11 cellular contexts compared by ENCODE assay signal in genomic region chr6:136525586-136526195, GRCh38. TPM values are rescaled to one million over a fixed set of nuclear protein-coding genes. Genes with fewer than 3 reads are reported as not detected.
DNase-seq lines count a peak whose midpoint lies in the region; ATAC-seq and TF ChIP-seq lines count a peak whose summit lies in the region.
"Had no signal": no experiment of that assay in that cellular context is flagged by ENCODE, and none has a peak within 500 bp of the region (broad histone marks: within the 10 kb centered on the region; RNA-seq: fewer than 3 reads in every experiment).

No MANE protein-coding gene starts in this region.

- H4K8ac ChIP-seq in IMR-90 (ENCODE audit: low read depth in 2 of 2, low read length in 2 of 2): no peak overlapping the region

- no peak overlapping the region for H2BK120ac ChIP-seq in IMR-90 (ENCODE audit: low read depth, low read length)

- no peaks in the 10 kb centered on the region for H4K20me1 ChIP-seq in IMR-90 (ENCODE audit: insufficient read depth, low read length)

- no peaks in the 10 kb centered on the region for H3K9me1 ChIP-seq in IMR-90 (ENCODE audit: insufficient read depth, low read length)

- no peaks in the 10 kb centered on the region for H3K36me3 Mint-ChIP-seq in activated T-helper 1 cell treated with anti-CD3 and anti-CD28 coated beads, Interleukin-12 subunit alpha, Interleukin-12 subunit beta, Interleukin-2, Interleukin-4 antibody, amounts not matched to agents 30 ng/mL and 10 ng/mL and 1 ng/mL, durations not matched to agents 14 hours and 24 hours and 36 hours (ENCODE audit: low read depth)

- H3K36me3 ChIP-seq in BE2C (no peaks in the 10 kb centered on the region), IMR-90 (ENCODE audit: control insufficient read depth, insufficient read depth, low read length) (no peaks in the 10 kb centered on the region), testis (ENCODE audit: low read depth, missing control alignments) (no peaks in the 10 kb centered on the region)
- H3K36me3 ChIP-seq: gastrocnemius medialis, upper lobe of right lung had no signal

- H3K4me2 ChIP-seq in IMR-90 (ENCODE audit: low read depth, low read length): no peak overlapping the region; the same call in 1 of the 2 replicates

- dilution Hi-C loops in IMR-90 (cut with HindIII; ENCODE audit: low sequenced_read_pairs, unreplicated experiment): no loop called here

- H3K27me3 Mint-ChIP-seq in activated T-helper 1 cell treated with anti-CD3 and anti-CD28 coated beads, Interleukin-12 subunit alpha, Interleukin-12 subunit beta, Interleukin-2, Interleukin-4 antibody, amounts not matched to agents 30 ng/mL and 10 ng/mL and 1 ng/mL, durations not matched to agents 14 hours and 24 hours and 36 hours (ENCODE audit: insufficient read depth): peaks cover 15% of the 10 kb centered on the region

- peak overlapping the region; percentile 56 for H3K4me3 Mint-ChIP-seq in activated T-helper 1 cell treated with anti-CD3 and anti-CD28 coated beads, Interleukin-12 subunit alpha, Interleukin-12 subunit beta, Interleukin-2, Interleukin-4 antibody, amounts not matched to agents 30 ng/mL and 10 ng/mL and 1 ng/mL, durations not matched to agents 14 hours and 24 hours and 36 hours

- no peak overlapping the region for H2BK5ac ChIP-seq in IMR-90 (ENCODE audit: low read depth, low read length, poor library complexity, severe bottlenecking)

- H3K14ac ChIP-seq in IMR-90 (replicated peaks; ENCODE audit: low read depth, low read length): no peak overlapping the region

- peaks cover 33% of the 10 kb centered on the region for H3K4me1 ChIP-seq in BE2C
- no peaks in the 10 kb centered on the region; the same call in 1 of the 2 replicates for H3K4me1 ChIP-seq in IMR-90 (ENCODE audit: control insufficient read depth, insufficient read depth, low read length)
- H3K4me1 ChIP-seq in testis: peaks cover 12% of the 10 kb centered on the region
- H3K4me1 ChIP-seq: gastrocnemius medialis, upper lobe of right lung had no signal

- H3K79me1 ChIP-seq in IMR-90 (ENCODE audit: low read depth in 1 of 2, low read length in 2 of 2): no peaks in the 10 kb centered on the region

- H3K56ac ChIP-seq in IMR-90 (ENCODE audit: extremely low read depth, insufficient read depth, low read length): no peak overlapping the region

- H3K27me3 ChIP-seq in BE2C: no peaks in the 10 kb centered on the region
- H3K27me3 ChIP-seq in IMR-90 (ENCODE audit: control insufficient read depth, insufficient read depth, low read length): peaks cover 10% of the 10 kb centered on the region
- no peaks in the 10 kb centered on the region for H3K27me3 ChIP-seq in layer of hippocampus (ENCODE audit: control insufficient read depth, insufficient read depth, low read length)
- H3K27me3 ChIP-seq in testis: no peaks in the 10 kb centered on the region
- H3K27me3 ChIP-seq: upper lobe of right lung had no signal

- no peak overlapping the region for H3K18ac ChIP-seq in IMR-90 (ENCODE audit: low read depth, low read length)

- no peak overlapping the region for H3K4ac ChIP-seq in IMR-90 (ENCODE audit: low read depth, low read length)

- BruUV-seq in IMR-90 (replicated peaks; lab: Mats Ljungman, UMichigan): no TSS peak

- H3K27ac ChIP-seq in IMR-90 (ENCODE audit: insufficient read depth, low read length): no peak overlapping the region
- H3K27ac ChIP-seq in layer of hippocampus (ENCODE audit: low read depth, low read length): peak overlapping the region; percentile 95
- H3K27ac ChIP-seq in testis: no peak overlapping the region
- H3K27ac ChIP-seq: gastrocnemius medialis, upper lobe of right lung had no signal

- no peaks in the 10 kb centered on the region for H3K9me3 Mint-ChIP-seq in activated T-helper 1 cell treated with anti-CD3 and anti-CD28 coated beads, Interleukin-12 subunit alpha, Interleukin-12 subunit beta, Interleukin-2, Interleukin-4 antibody, amounts not matched to agents 30 ng/mL and 10 ng/mL and 1 ng/mL, durations not matched to agents 14 hours and 24 hours and 36 hours
- H3K9me3 Mint-ChIP-seq: IgD-negative memory B cell had no signal

- in situ Hi-C loops in IMR-90 (cut with MboI; ENCODE audit: low sequenced_read_pairs): loop anchor here (25.0 kb wide), 1 partner anchor 1063 kb away; no protein-coding TSS in a partner anchor

- no peak for TF ChIP-seq RAD21 in IMR-90 (IDR thresholded peaks at IDR 0.05; ENCODE audit: low read length)

- H2BK20ac ChIP-seq in IMR-90 (ENCODE audit: low read depth, low read length): no peak overlapping the region

- no CpG with 5 or more reads among the region's 8 CpGs for WGBS in IMR-90 (ENCODE audit: extremely low coverage in 2 of 2, insufficient read length in 1 of 2), 2 experiments
- 63 to 69% methylated on average over 8 of the region's 8 CpGs for WGBS in testis, 2 donors

- POLR2A ChIA-PET in IMR-90 (lab: Charles Lee; ENCODE audit: unreplicated experiment): interaction anchor here (0.6 kb wide), 1 partner anchor 514 kb away, joined by 5 read pairs; no protein-coding TSS in a partner anchor

- no peak overlapping the region for H2AK9ac ChIP-seq in IMR-90 (replicated peaks; ENCODE audit: low read depth, low read length, poor library complexity)

- no peak overlapping the region for H3K27ac Mint-ChIP-seq in activated T-helper 1 cell treated with anti-CD3 and anti-CD28 coated beads, Interleukin-12 subunit alpha, Interleukin-12 subunit beta, Interleukin-2, Interleukin-4 antibody, amounts not matched to agents 30 ng/mL and 10 ng/mL and 1 ng/mL, durations not matched to agents 14 hours and 24 hours and 36 hours

- TF ChIP-seq POLR2A in IMR-90 (IDR thresholded peaks at IDR 0.05; ENCODE audit: low read depth, low read length) (no peak), testis (IDR thresholded peaks at IDR 0.05) (no peak)

- intact Hi-C loops in IMR-90 (cut with micrococcal nuclease) (no loop called here), testis (cut with DNase I; ENCODE audit: low total_unique reads) (no loop called here)
- intact Hi-C loops in activated T-helper 1 cell treated with anti-CD3 and anti-CD28 coated beads, Interleukin-12 subunit alpha, Interleukin-12 subunit beta, Interleukin-2, Interleukin-4 antibody, amounts not matched to agents 30 ng/mL and 10 ng/mL and 1 ng/mL, durations not matched to agents 14 hours and 24 hours and 36 hours (cut with micrococcal nuclease): loop anchor here (2.0 kb wide), 1 partner anchor 21 kb away; no protein-coding TSS in a partner anchor

- peak overlapping the region; percentile 54 for H2AFZ ChIP-seq in IMR-90 (replicated peaks; ENCODE audit: low read length, poor library complexity)

- no peak overlapping the region for H3K23ac ChIP-seq in IMR-90 (ENCODE audit: low read depth, low read length)

- DNase-seq in BE2C (peak; percentile 39), IMR-90 (no peak), GM19240 (ENCODE audit: insufficient read length, low spot score) (no peak), GF-D8 (lab: John Stamatoyannopoulos, UW) (no peak), testis (no peak)
- no peak for DNase-seq in activated T-helper 1 cell treated with anti-CD3 and anti-CD28 coated beads, Interleukin-12 subunit alpha, Interleukin-12 subunit beta, Interleukin-2, Interleukin-4 antibody, amounts not matched to agents 30 ng/mL and 10 ng/mL and 1 ng/mL, durations not matched to agents 14 hours and 24 hours and 36 hours (ENCODE audit: low spot score)

- ATAC-seq in IMR-90 (ENCODE audit: low read depth): no peak
- ATAC-seq in HG02970 (IDR thresholded peaks at IDR 0.05; ENCODE audit: low FRiP score, unreplicated experiment): no peak
- ATAC-seq: gastrocnemius medialis had no signal

- H4K5ac ChIP-seq in IMR-90 (ENCODE audit: low read depth, low read length): no peak overlapping the region

- CTCF ChIA-PET in IMR-90 (lab: Yijun Ruan, JAX): interaction anchor here (0.7 to 1.4 kb wide), 3 partner anchors 22 to 266 kb away, joined by 3 to 6 read pairs (median 5); partner anchors contain the start of gene MAP3K5

- no peak overlapping the region for H2BK15ac ChIP-seq in IMR-90 (ENCODE audit: low read depth, low read length)

- no peak overlapping the region for H2AK5ac ChIP-seq in IMR-90 (ENCODE audit: low read depth, low read length)

- H3K9me3 ChIP-seq in BE2C (no peaks in the 10 kb centered on the region), IMR-90 (ENCODE audit: control insufficient read depth, insufficient read depth, low read length) (no peaks in the 10 kb centered on the region), testis (no peaks in the 10 kb centered on the region)
- H3K9me3 ChIP-seq: gastrocnemius medialis, upper lobe of right lung had no signal

- no peak overlapping the region for H3K9ac ChIP-seq in IMR-90 (ENCODE audit: low read depth, low read length)

- peaks cover 24% of the 10 kb centered on the region for H3K4me1 Mint-ChIP-seq in activated T-helper 1 cell treated with anti-CD3 and anti-CD28 coated beads, Interleukin-12 subunit alpha, Interleukin-12 subunit beta, Interleukin-2, Interleukin-4 antibody, amounts not matched to agents 30 ng/mL and 10 ng/mL and 1 ng/mL, durations not matched to agents 14 hours and 24 hours and 36 hours (ENCODE audit: low read depth)

- H3K4me3 ChIP-seq in BE2C (ENCODE audit: low read depth, low read length) (peak overlapping the region; percentile 62), IMR-90 (ENCODE audit: insufficient read depth, low read depth, low read length) (no peak overlapping the region), testis (no peak overlapping the region)
- H3K4me3 ChIP-seq: gastrocnemius medialis, upper lobe of right lung had no signal

- TF ChIP-seq CTCF in BE2C (IDR thresholded peaks at IDR 0.05; ENCODE audit: low read depth, low read length): peak; percentile 23; the same call in 1 of the 2 replicates
- TF ChIP-seq CTCF in IMR-90 (conservative IDR thresholded peaks at IDR 0.05; ENCODE audit: low read depth, low read length): no peak
- no peak for TF ChIP-seq CTCF in testis (IDR thresholded peaks at IDR 0.05)

- no peak overlapping the region for H4K91ac ChIP-seq in IMR-90 (ENCODE audit: insufficient read depth, low read depth, low read length)

TF ChIP-seq in IMR-90, 13 proteins besides CTCF, POLR2A, EP300 and RAD21 (continues in another document):
- TF ChIP-seq NFE2L2 (IDR thresholded peaks at IDR 0.05; ENCODE audit: low read depth, low read length) (no peak), CEBPB (IDR thresholded peaks at IDR 0.05; ENCODE audit: low read depth, low read length) (no peak), BHLHE40 (IDR thresholded peaks at IDR 0.05; ENCODE audit: low read depth, low read length) (no peak), SMC3 (IDR thresholded peaks at IDR 0.05; ENCODE audit: low read depth, low read length) (no peak)

RNA-seq across cellular contexts. Expression of gene MAP7, which starts 24.5 kb away (rescaled TPM):
- polyA plus RNA-seq in BE2C (2012; ENCODE audit: insufficient read depth, insufficient read length, low read depth): 16.1 TPM
- total RNA-seq in IMR-90 (2012; rRNA removed) (0.28 and 0.36 TPM in 2 replicates), testis (10 to 100 TPM; 38.5 to 48.7 TPM)
- polyA plus RNA-seq in IMR-90 (2012; rRNA removed) (0.19 TPM in 2 replicates), testis (ENCODE audit: insufficient read depth, low read depth, low replicate concordance) (61.4 TPM)
- 0.18 and 0.22 TPM in 2 replicates for polyA plus RNA-seq in IMR-90 (2012; cell fraction: cytosol; rRNA removed)
- 0.24 and 0.40 TPM in 2 replicates for polyA plus RNA-seq in IMR-90 (2012; cell fraction: nucleus; rRNA removed; ENCODE audit: low replicate concordance)
- 1.7 and 2.3 TPM in 2 replicates for total RNA-seq in activated T-helper 1 cell treated with anti-CD3 and anti-CD28 coated beads, Interleukin-12 subunit alpha, Interleukin-12 subunit beta, Interleukin-2, Interleukin-4 antibody, amounts not matched to agents 30 ng/mL and 10 ng/mL and 1 ng/mL, durations not matched to agents 14 hours and 24 hours and 36 hours

Comparison
In these comparisons a context has a peak if more than half of its experiments do, and no peak if none do; other contexts are left out.
1. RNA of gene MAP7, which starts 24.5 kb away (total RNA-seq): 38.5 to 48.7 TPM in testis; 1.7 to 2.3 TPM in activated T-helper 1 cell treated with anti-CD3 and anti-CD28 coated beads, Interleukin-12 subunit alpha, Interleukin-12 subunit beta, Interleukin-2, Interleukin-4 antibody, amounts not matched to agents 30 ng/mL and 10 ng/mL and 1 ng/mL, durations not matched to agents 14 hours and 24 hours and 36 hours and 0.28 to 0.36 TPM in IMR-90; every median in the first group is over 10 times any median in the second.